ENCODE assay signal across 17 cellular contexts in the genomic region with DNA sequence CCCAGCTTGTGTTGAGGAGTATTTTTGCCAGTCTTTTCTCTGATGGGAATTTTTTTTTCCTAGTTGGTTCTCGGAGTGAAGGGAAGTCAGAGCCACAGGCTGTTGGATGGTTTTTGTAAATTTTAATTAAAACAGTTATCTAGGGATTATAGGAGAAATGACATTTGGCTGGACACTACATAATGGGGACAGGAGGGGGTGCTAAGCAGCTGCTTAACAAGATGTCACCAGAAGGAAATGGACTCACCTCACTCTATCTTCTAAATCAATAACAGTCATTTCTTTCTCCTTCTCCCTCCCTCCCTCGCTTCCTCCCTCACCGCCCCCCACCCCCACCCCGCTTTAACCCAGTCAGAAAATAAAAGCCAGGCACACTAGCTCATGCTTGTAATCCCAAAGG.
DNase-seq lines count a peak whose midpoint lies in the region; ATAC-seq and TF ChIP-seq lines count a peak whose summit lies in the region.
"Had no signal": no experiment of that assay in that cellular context is flagged by ENCODE, and none has a peak within 500 bp of the region (broad histone marks: within the 10 kb centered on the region; RNA-seq: fewer than 3 reads in every experiment).

No MANE protein-coding gene starts in this region.

- intact Hi-C loops in PC-3 (cut with micrococcal nuclease): no loop called here
- intact Hi-C loops in Right ventricle myocardium inferior (cut with DNase I): no loop called here

- H3K4me1 ChIP-seq in SK-N-SH (ENCODE audit: control insufficient read depth in 1 of 2, insufficient read depth in 2 of 2, low read depth in 1 of 2, low read length in 1 of 2): no peaks in the 10 kb centered on the region
- no peaks in the 10 kb centered on the region for H3K4me1 ChIP-seq in PC-3 (ENCODE audit: insufficient read depth, low read length)
- H3K4me1 ChIP-seq in endodermal cell (ENCODE audit: control insufficient read depth, insufficient read depth, low read length): no peaks in the 10 kb centered on the region
- H3K4me1 ChIP-seq: BE2C, SJCRH30 had no signal

- 32% methylated on average over 4 of the region's 4 CpGs for WGBS in SK-N-SH (ENCODE audit: low lambda C conversion rate)
- WGBS in endodermal cell (ENCODE audit: insufficient coverage in 1 of 2, insufficient read length in 1 of 2), 2 experiments: 95% methylated on average over 4 of the region's 4 CpGs; no CpG with 5 or more reads in 1 of the 2 experiments

- H4K20me1 ChIP-seq in SK-N-SH (ENCODE audit: insufficient read depth): no peaks in the 10 kb centered on the region
- no peaks in the 10 kb centered on the region for H4K20me1 ChIP-seq in PC-3 (ENCODE audit: low read length)

- H3K9me2 ChIP-seq in SK-N-SH (no peaks in the 10 kb centered on the region), PC-3 (replicated peaks; ENCODE audit: low read length) (no peaks in the 10 kb centered on the region)

- no TSS peak for BruUV-seq in PC-3 (replicated peaks; lab: Mats Ljungman, UMichigan)

- no peaks in the 10 kb centered on the region for H3K27me3 ChIP-seq in SK-N-SH (ENCODE audit: insufficient read depth)
- H3K27me3 ChIP-seq in PC-3 (ENCODE audit: low read length): peaks cover 52% of the 10 kb centered on the region
- H3K27me3 ChIP-seq in endodermal cell (ENCODE audit: control insufficient read depth, insufficient read depth, low read length, poor library complexity, severe bottlenecking): no peaks in the 10 kb centered on the region

- CTCF ChIA-PET in SK-N-SH (lab: Yijun Ruan, JAX) (interaction anchor here (2.4 kb wide), 1 partner anchor 56 kb away, joined by 7 read pairs; no protein-coding TSS in a partner anchor), PC-3 (lab: Charles Lee) (no interaction called here)

- H3K27me3 Mint-ChIP-seq in endodermal cell (ENCODE audit: insufficient read depth): no peaks in the 10 kb centered on the region

- H3K4me2 ChIP-seq in SK-N-SH (no peak overlapping the region), PC-3 (ENCODE audit: low read length) (no peak overlapping the region)
- H3K4me2 ChIP-seq: PC-9 had no signal

- no peak for TF ChIP-seq EP300 in SK-N-SH (IDR thresholded peaks at IDR 0.05; ENCODE audit: borderline replicate concordance in 1 of 2, low read depth in 1 of 2, low read length in 1 of 2)

- POLR2A ChIA-PET in SK-N-SH (lab: Yijun Ruan, JAX) (no interaction called here), PC-3 (lab: Charles Lee; ENCODE audit: unreplicated experiment) (no interaction called here)

- H3K36me3 Mint-ChIP-seq in endodermal cell (ENCODE audit: low read depth): no peaks in the 10 kb centered on the region

- DNase-seq in SK-N-SH: no peak
- peak; percentile 16 for DNase-seq in PC-3
- DNase-seq in endodermal cell: no peak
- no peak for DNase-seq in cerebellum (ENCODE audit: low spot score)
- DNase-seq in DMS153 treated with DMSO at 0.1 percent for 48 hours (lab: John Stamatoyannopoulos, UW; ENCODE audit: unreplicated experiment): no peak
- DNase-seq in Right ventricle myocardium inferior (ENCODE audit: missing footprints): no peak
- DNase-seq: BE2C; CD4-positive, alpha-beta T cell; DMS153; EL; NCI-H1417 treated with DMSO at 0.1 percent for 48 hours; NCI-H187 treated with DMSO at 0.1 percent for 48 hours; NCI-H226; PC-9; SJCRH30 had no signal

- H3K27ac ChIP-seq in SK-N-SH (ENCODE audit: low read depth in 2 of 2, low read length in 1 of 2) (no peak overlapping the region), PC-3 (ENCODE audit: low read length) (no peak overlapping the region), endodermal cell (ENCODE audit: low read depth, low read length) (no peak overlapping the region)
- H3K27ac ChIP-seq: PC-9, SJCRH30 had no signal

- no peak overlapping the region for H3K4me3 ChIP-seq in SK-N-SH (ENCODE audit: low read depth in 2 of 2, low read length in 1 of 2)
- H3K4me3 ChIP-seq in PC-3 (ENCODE audit: low read length): no peak overlapping the region
- H3K4me3 ChIP-seq in endodermal cell (ENCODE audit: low read length): no peak overlapping the region
- H3K4me3 ChIP-seq: PC-9, SJCRH30 had no signal

- H3K9ac ChIP-seq in SK-N-SH: no peak overlapping the region
- H3K9ac ChIP-seq in PC-3 (ENCODE audit: low read length): no peak overlapping the region
- H3K9ac ChIP-seq in endodermal cell (ENCODE audit: extremely low read depth, low read length, poor library complexity, severe bottlenecking): no peak overlapping the region

- TF ChIP-seq CTCF in SK-N-SH (IDR thresholded peaks at IDR 0.05) (peak; percentile 20; the same call in 1 of the 2 replicates), PC-3 (conservative IDR thresholded peaks at IDR 0.05; ENCODE audit: low read depth, low read length) (no peak), endodermal cell (conservative IDR thresholded peaks at IDR 0.05) (peak; percentile 42)

- no peaks in the 10 kb centered on the region for H3F3A ChIP-seq in SK-N-SH (replicated peaks; ENCODE audit: insufficient read depth)
- no peaks in the 10 kb centered on the region for H3F3A ChIP-seq in PC-3 (ENCODE audit: low read length, unreplicated experiment)

- H3K9me3 Mint-ChIP-seq in endodermal cell: no peaks in the 10 kb centered on the region
- H3K9me3 Mint-ChIP-seq: CD4-positive, alpha-beta T cell had no signal

- ATAC-seq in SK-N-SH treated with all-trans-retinoic acid at 6 μM for 48 hours (no peak), PC-3 (no peak), Right ventricle myocardium inferior (no peak), GM18870 (IDR thresholded peaks at IDR 0.05; ENCODE audit: unreplicated experiment) (no peak)

- H3K79me2 ChIP-seq in SK-N-SH (ENCODE audit: insufficient read depth) (no peaks in the 10 kb centered on the region), PC-3 (ENCODE audit: low read length) (no peaks in the 10 kb centered on the region)

- H3K9me3 ChIP-seq in SK-N-SH (no peaks in the 10 kb centered on the region), PC-3 (ENCODE audit: low read length) (no peaks in the 10 kb centered on the region), endodermal cell (ENCODE audit: control insufficient read depth, low read length) (no peaks in the 10 kb centered on the region)
- H3K9me3 ChIP-seq: BE2C, SJCRH30 had no signal

- H3K4me1 Mint-ChIP-seq in endodermal cell: peaks cover 14% of the 10 kb centered on the region

- peak; percentile 20; the same call in 1 of the 2 replicates for TF ChIP-seq RAD21 in SK-N-SH (IDR thresholded peaks at IDR 0.05; ENCODE audit: low read length)

- no peak overlapping the region for H3K4me3 Mint-ChIP-seq in endodermal cell
- H3K4me3 Mint-ChIP-seq: CD4-positive, alpha-beta T cell had no signal

- H3K27ac Mint-ChIP-seq in endodermal cell: no peak overlapping the region
- H3K27ac Mint-ChIP-seq: CD4-positive, alpha-beta T cell had no signal

- H3K36me3 ChIP-seq in SK-N-SH (replicated peaks in 1 of 2; ENCODE audit: control insufficient read depth in 1 of 2, insufficient read depth in 2 of 2, low read length in 1 of 2) (no peaks in the 10 kb centered on the region), PC-3 (ENCODE audit: low read depth, low read length) (no peaks in the 10 kb centered on the region), endodermal cell (ENCODE audit: control insufficient read depth, insufficient read depth, low read length) (no peaks in the 10 kb centered on the region)
- H3K36me3 ChIP-seq: BE2C, SJCRH30 had no signal

- H2AFZ ChIP-seq in SK-N-SH (ENCODE audit: low read depth) (no peak overlapping the region), PC-3 (ENCODE audit: low read length) (no peak overlapping the region)
- H2AFZ ChIP-seq: PC-9 had no signal

TF ChIP-seq in SK-N-SH, 30 proteins besides CTCF, POLR2A, EP300 and RAD21 (continues in another document):
- TF ChIP-seq TCF12 (IDR thresholded peaks at IDR 0.05) (no peak), FOXJ3 (CRISPR knock-in tag; IDR thresholded peaks at IDR 0.05) (no peak)

TF ChIP-seq in SK-N-SH treated with all-trans-retinoic acid at 6 μM for 48 hours, 23 proteins besides CTCF, POLR2A, EP300 and RAD21 (continues in another document):
- TF ChIP-seq CSDC2 (CRISPR knock-in tag; IDR thresholded peaks at IDR 0.05) (no peak), ISL1 (CRISPR knock-in tag; IDR thresholded peaks at IDR 0.05) (no peak), TOX (CRISPR knock-in tag; IDR thresholded peaks at IDR 0.05; ENCODE audit: borderline replicate concordance) (no peak), ARNTL (CRISPR knock-in tag; IDR thresholded peaks at IDR 0.05; ENCODE audit: borderline replicate concordance, low read depth) (no peak), ZFP3 (CRISPR knock-in tag; IDR thresholded peaks at IDR 0.05) (no peak)
- TF ChIP-seq, protein P1, sequence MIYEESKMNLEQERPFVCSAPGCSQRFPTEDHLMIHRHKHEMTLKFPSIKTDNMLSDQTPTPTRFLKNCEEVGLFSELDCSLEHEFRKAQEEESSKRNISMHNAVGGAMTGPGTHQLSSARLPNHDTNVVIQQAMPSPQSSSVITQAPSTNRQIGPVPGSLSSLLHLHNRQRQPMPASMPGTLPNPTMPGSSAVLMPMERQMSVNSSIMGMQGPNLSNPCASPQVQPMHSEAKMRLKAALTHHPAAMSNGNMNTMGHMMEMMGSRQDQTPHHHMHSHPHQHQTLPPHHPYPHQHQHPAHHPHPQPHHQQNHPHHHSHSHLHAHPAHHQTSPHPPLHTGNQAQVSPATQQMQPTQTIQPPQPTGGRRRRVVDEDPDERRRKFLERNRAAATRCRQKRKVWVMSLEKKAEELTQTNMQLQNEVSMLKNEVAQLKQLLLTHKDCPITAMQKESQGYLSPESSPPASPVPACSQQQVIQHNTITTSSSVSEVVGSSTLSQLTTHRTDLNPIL (CRISPR knock-in tag; IDR thresholded peaks at IDR 0.05; ENCODE audit: low read depth): no peak
- TF ChIP-seq, protein P2, sequence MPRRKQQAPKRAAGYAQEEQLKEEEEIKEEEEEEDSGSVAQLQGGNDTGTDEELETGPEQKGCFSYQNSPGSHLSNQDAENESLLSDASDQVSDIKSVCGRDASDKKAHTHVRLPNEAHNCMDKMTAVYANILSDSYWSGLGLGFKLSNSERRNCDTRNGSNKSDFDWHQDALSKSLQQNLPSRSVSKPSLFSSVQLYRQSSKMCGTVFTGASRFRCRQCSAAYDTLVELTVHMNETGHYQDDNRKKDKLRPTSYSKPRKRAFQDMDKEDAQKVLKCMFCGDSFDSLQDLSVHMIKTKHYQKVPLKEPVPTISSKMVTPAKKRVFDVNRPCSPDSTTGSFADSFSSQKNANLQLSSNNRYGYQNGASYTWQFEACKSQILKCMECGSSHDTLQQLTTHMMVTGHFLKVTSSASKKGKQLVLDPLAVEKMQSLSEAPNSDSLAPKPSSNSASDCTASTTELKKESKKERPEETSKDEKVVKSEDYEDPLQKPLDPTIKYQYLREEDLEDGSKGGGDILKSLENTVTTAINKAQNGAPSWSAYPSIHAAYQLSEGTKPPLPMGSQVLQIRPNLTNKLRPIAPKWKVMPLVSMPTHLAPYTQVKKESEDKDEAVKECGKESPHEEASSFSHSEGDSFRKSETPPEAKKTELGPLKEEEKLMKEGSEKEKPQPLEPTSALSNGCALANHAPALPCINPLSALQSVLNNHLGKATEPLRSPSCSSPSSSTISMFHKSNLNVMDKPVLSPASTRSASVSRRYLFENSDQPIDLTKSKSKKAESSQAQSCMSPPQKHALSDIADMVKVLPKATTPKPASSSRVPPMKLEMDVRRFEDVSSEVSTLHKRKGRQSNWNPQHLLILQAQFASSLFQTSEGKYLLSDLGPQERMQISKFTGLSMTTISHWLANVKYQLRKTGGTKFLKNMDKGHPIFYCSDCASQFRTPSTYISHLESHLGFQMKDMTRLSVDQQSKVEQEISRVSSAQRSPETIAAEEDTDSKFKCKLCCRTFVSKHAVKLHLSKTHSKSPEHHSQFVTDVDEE (CRISPR knock-in tag; IDR thresholded peaks at IDR 0.05): no peak
